Comparison of ENCODE assay signal across 30 cellular contexts in the genomic region with DNA sequence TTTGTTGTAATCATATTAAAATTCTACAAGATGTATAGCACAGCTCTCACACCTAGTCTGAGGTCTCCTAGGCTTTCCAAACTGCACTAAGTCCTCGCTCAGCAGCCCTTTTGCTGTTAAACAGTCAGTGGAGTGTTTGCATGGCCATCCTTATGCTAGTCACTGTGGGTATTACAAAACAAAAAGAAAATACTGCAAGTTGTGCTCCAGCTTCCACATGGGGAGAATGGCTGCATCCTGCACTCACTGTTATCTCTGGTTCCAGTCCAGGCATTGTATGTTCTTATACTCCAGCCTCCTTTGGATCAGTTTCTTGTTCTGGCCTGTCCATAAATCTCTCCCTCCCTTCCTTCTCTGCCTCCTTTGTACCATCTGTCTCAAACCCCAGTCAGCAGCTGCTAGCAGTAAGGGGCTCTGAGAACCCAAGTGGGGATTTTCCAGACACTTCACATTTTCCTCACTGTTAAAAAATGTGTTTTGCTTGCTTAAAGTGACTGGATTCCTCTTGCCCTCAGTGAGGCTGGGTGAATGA. TPM values are rescaled to one million over a fixed set of nuclear protein-coding genes. Genes with fewer than 3 reads are reported as not detected.
"Had no signal": no experiment of that assay in that cellular context is flagged by ENCODE, and none has a peak within 500 bp of the region (broad histone marks: within the 10 kb centered on the region; RNA-seq: fewer than 3 reads in every experiment).

No MANE protein-coding gene starts in this region.

- H3K4me3 Mint-ChIP-seq: natural killer cell treated with Interleukin-12 subunit alpha and Interleukin-12 subunit beta and Interleukin-15 and Interleukin-18, amount 100 ng/mL, for 72 hours; stimulated activated effector memory CD8-positive, alpha-beta T cell treated with anti-CD3 and anti-CD28 coated beads, Interleukin-12 subunit alpha, Interleukin-12 subunit beta, amount 100 ng/mL, for 72 hours had no signal

- H3K27ac Mint-ChIP-seq: natural killer cell treated with Interleukin-12 subunit alpha and Interleukin-12 subunit beta and Interleukin-15 and Interleukin-18, amount 100 ng/mL, for 72 hours; stimulated activated effector memory CD8-positive, alpha-beta T cell treated with anti-CD3 and anti-CD28 coated beads, Interleukin-12 subunit alpha, Interleukin-12 subunit beta, amount 100 ng/mL, for 72 hours had no signal

- H3K36me3 ChIP-seq: esophagus squamous epithelium, left ventricle myocardium inferior, lower lobe of right lung, right lobe of liver, stomach, thyroid gland, vagina had no signal

- H3K4me1 Mint-ChIP-seq: stimulated activated effector memory CD8-positive, alpha-beta T cell treated with anti-CD3 and anti-CD28 coated beads, Interleukin-12 subunit alpha, Interleukin-12 subunit beta, amount 100 ng/mL, for 72 hours had no signal

- H3K4me1 ChIP-seq: esophagus squamous epithelium, left ventricle myocardium inferior, lower lobe of right lung, psoas muscle, right lobe of liver, stomach, thyroid gland, vagina had no signal

- H3K9me3 Mint-ChIP-seq: natural killer cell treated with Interleukin-12 subunit alpha and Interleukin-12 subunit beta and Interleukin-15 and Interleukin-18, amount 100 ng/mL, for 72 hours; stimulated activated effector memory CD8-positive, alpha-beta T cell treated with anti-CD3 and anti-CD28 coated beads, Interleukin-12 subunit alpha, Interleukin-12 subunit beta, amount 100 ng/mL, for 72 hours had no signal

- H3K27ac ChIP-seq: coronary artery, esophagus squamous epithelium, left ventricle myocardium inferior, lower lobe of right lung, psoas muscle, right lobe of liver, stomach, thyroid gland, vagina had no signal

- H3K9me3 ChIP-seq: esophagus squamous epithelium, left ventricle myocardium inferior, lower lobe of right lung, psoas muscle, right lobe of liver, stomach, thyroid gland, vagina had no signal

- H3K27me3 ChIP-seq: right lobe of liver, thyroid gland, vagina had no signal

- H3K4me3 ChIP-seq: coronary artery, esophagus squamous epithelium, left ventricle myocardium inferior, lower lobe of right lung, psoas muscle, right lobe of liver, stomach, thyroid gland, vagina had no signal

- H3K36me3 Mint-ChIP-seq: natural killer cell treated with Interleukin-12 subunit alpha and Interleukin-12 subunit beta and Interleukin-15 and Interleukin-18, amount 100 ng/mL, for 72 hours; stimulated activated effector memory CD8-positive, alpha-beta T cell treated with anti-CD3 and anti-CD28 coated beads, Interleukin-12 subunit alpha, Interleukin-12 subunit beta, amount 100 ng/mL, for 72 hours had no signal

- ATAC-seq: lower lobe of right lung; natural killer cell treated with Interleukin-12 subunit alpha and Interleukin-12 subunit beta and Interleukin-15 and Interleukin-18, amount 100 ng/mL, for 72 hours; psoas muscle; right lobe of liver; stimulated activated effector memory CD8-positive, alpha-beta T cell treated with anti-CD3 and anti-CD28 coated beads, Interleukin-12 subunit alpha, Interleukin-12 subunit beta, amount 100 ng/mL, for 72 hours had no signal

- DNase-seq: dermis blood vessel endothelial cell; effector memory CD4-positive, alpha-beta T cell; erythroblast; esophagus squamous epithelium; kidney; left ventricle myocardium inferior; lower lobe of right lung; nucleus accumbens; posterior cingulate gyrus; psoas muscle; right lobe of liver; stimulated activated CD4-positive, alpha-beta T cell treated with anti-CD3 and anti-CD28 coated beads, Interleukin-2, amount 100 ng/mL, for 24 hours; stimulated activated CD4-positive, alpha-beta T cell treated with anti-CD3 and anti-CD28 coated beads, Interleukin-4, amount 100 ng/mL, for 24 hours; stimulated activated naive CD4-positive, alpha-beta T cell treated with Interleukin-2 at 50 U/mL for 16 hours; stomach; thyroid gland; trophoblast cell had no signal

RNA-seq across cellular contexts. Expression of gene BMP15, which starts 38.5 kb away (rescaled TPM):
- total RNA-seq: dermis blood vessel endothelial cell; esophagus squamous epithelium; fibroblast of villous mesenchyme; frontal cortex; kidney; left ventricle myocardium inferior; lower lobe of right lung; mesenteric fat pad; mononuclear cell; natural killer cell treated with Interleukin-12 subunit alpha and Interleukin-12 subunit beta and Interleukin-15 and Interleukin-18, amount 100 ng/mL, for 72 hours; osteocyte; psoas muscle; renal cortical epithelial cell; right lobe of liver; stomach; subcutaneous adipose tissue; temporal lobe; thyroid gland; ureter; vagina had no signal
- polyA plus RNA-seq: psoas muscle, stomach had no signal

RNA-seq across cellular contexts. Expression of gene SHROOM4, which starts 58.0 kb away (rescaled TPM):
- total RNA-seq: natural killer cell treated with Interleukin-12 subunit alpha and Interleukin-12 subunit beta and Interleukin-15 and Interleukin-18, amount 100 ng/mL, for 72 hours had no signal
